In the genomic region with DNA sequence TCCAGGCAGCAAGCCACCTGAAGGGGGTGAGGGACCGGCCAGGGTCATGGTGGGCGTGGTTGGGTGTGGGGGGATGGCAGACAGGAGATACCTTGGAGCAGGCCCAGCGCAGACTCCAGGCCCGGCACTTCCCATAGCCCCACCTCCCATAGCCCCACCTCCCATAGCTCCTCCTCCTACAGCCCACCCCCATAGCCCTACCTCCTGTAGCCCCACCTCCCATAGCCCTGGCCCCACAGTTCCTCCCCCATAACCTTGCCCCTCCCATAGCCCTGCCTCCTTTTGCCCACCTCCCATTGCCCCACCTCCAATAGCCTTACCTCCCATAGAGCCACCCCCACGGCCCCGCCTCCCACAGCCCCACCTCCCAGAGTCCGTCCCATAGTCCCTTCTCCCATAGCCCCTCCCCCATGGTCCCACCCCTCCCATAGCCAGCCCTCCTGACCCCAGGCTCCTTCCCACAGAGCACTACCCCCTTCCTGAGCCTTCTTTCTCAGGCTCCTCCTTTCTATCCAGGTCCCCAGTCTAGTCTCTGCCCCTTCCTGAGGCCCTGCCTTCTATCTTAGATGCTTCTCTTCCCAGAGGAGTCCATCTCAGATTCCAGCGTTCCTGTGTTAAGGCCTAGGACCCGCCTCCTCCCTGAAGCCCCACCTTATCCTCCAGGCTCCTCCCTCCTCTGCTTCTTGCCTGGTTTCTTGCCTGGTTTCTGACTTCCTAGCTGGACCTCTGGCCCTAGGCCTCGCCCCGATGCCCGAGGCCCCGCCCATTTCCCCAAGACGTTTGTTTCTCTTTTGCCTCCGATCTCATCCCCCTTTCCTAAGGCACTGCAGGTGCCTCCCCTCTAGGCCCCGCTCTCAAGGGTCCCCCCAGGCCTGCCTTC, we compare ENCODE assay signal across 7 cellular contexts. TPM values are rescaled to one million over a fixed set of nuclear protein-coding genes. Genes with fewer than 3 reads are reported as not detected.
DNase-seq lines count a peak whose midpoint lies in the region; ATAC-seq and TF ChIP-seq lines count a peak whose summit lies in the region.

No MANE protein-coding gene starts in this region.

- peak; percentile 37 for ATAC-seq in activated naive CD8-positive, alpha-beta T cell treated with anti-CD3 and anti-CD28 coated beads, Interleukin-2, amount 10 ng/mL, durations not matched to agents 7 days and 5 days (ENCODE audit: low read depth)
- ATAC-seq in GM21367 (IDR thresholded peaks at IDR 0.05; ENCODE audit: unreplicated experiment) = no peak

- CTCF ChIA-PET in GM10248 (lab: Yijun Ruan, JAX) = no interaction called here

- no peak overlapping the region for H3K27ac Mint-ChIP-seq in activated naive CD8-positive, alpha-beta T cell treated with anti-CD3 and anti-CD28 coated beads, Interleukin-2, amount 10 ng/mL, durations not matched to agents 7 days and 5 days

- DNase-seq in GM10248 (ENCODE audit: extremely low spot score) (peak; percentile 67), M059J (ENCODE audit: low read depth) (peak; percentile 51), iPS-NIHi11 (ENCODE audit: low spot score) (peak; percentile 96), NCI-H774 (lab: John Stamatoyannopoulos, UW) (no peak), KG1 (lab: John Stamatoyannopoulos, UW) (no peak)
- no peak for DNase-seq in activated naive CD8-positive, alpha-beta T cell treated with anti-CD3 and anti-CD28 coated beads, Interleukin-2, amount 10 ng/mL, durations not matched to agents 7 days and 5 days

- H3K9me3 Mint-ChIP-seq in activated naive CD8-positive, alpha-beta T cell treated with anti-CD3 and anti-CD28 coated beads, Interleukin-2, amount 10 ng/mL, durations not matched to agents 7 days and 5 days = no peaks in the 10 kb centered on the region

- H3K4me1 Mint-ChIP-seq in activated naive CD8-positive, alpha-beta T cell treated with anti-CD3 and anti-CD28 coated beads, Interleukin-2, amount 10 ng/mL, durations not matched to agents 7 days and 5 days = peaks cover 4% of the 10 kb centered on the region

- H3K36me3 Mint-ChIP-seq in activated naive CD8-positive, alpha-beta T cell treated with anti-CD3 and anti-CD28 coated beads, Interleukin-2, amount 10 ng/mL, durations not matched to agents 7 days and 5 days = no peaks in the 10 kb centered on the region

- TF ChIP-seq CTCF in GM10248 (IDR thresholded peaks at IDR 0.05; ENCODE audit: control extremely low read depth, extremely low read depth, low read depth, missing control alignments) = no peak

- no peaks in the 10 kb centered on the region for H3K27me3 Mint-ChIP-seq in activated naive CD8-positive, alpha-beta T cell treated with anti-CD3 and anti-CD28 coated beads, Interleukin-2, amount 10 ng/mL, durations not matched to agents 7 days and 5 days

- H3K4me3 Mint-ChIP-seq in activated naive CD8-positive, alpha-beta T cell treated with anti-CD3 and anti-CD28 coated beads, Interleukin-2, amount 10 ng/mL, durations not matched to agents 7 days and 5 days = peak overlapping the region; percentile 24

- POLR2A ChIA-PET in GM10248 (lab: Yijun Ruan, JAX) = no interaction called here
- POLR2A ChIA-PET in activated naive CD8-positive, alpha-beta T cell treated with anti-CD3 and anti-CD28 coated beads, Interleukin-2, amount 10 ng/mL, durations not matched to agents 7 days and 5 days (lab: Charles Lee) = interaction anchor here (0.6 kb wide), 1 partner anchor 76 kb away, joined by 5 read pairs; no protein-coding TSS in a partner anchor

RNA-seq across cellular contexts. Expression of a gene that starts 46.8 kb away (rescaled TPM):
- total RNA-seq in M059J (2014; rRNA removed; shearing (Covaris generic)) = 3.3 and 3.4 TPM in 2 replicates
- total RNA-seq in activated naive CD8-positive, alpha-beta T cell treated with anti-CD3 and anti-CD28 coated beads, Interleukin-2, amount 10 ng/mL, durations not matched to agents 7 days and 5 days = under 1 TPM; 0.54 to 0.69 TPM

RNA-seq across cellular contexts. Expression of a gene that starts 52.4 kb away (rescaled TPM):
- 13.8 and 14.3 TPM in 2 replicates for total RNA-seq in M059J (2014; rRNA removed; shearing (Covaris generic))
- total RNA-seq in activated naive CD8-positive, alpha-beta T cell treated with anti-CD3 and anti-CD28 coated beads, Interleukin-2, amount 10 ng/mL, durations not matched to agents 7 days and 5 days = 10 to 100 TPM; 17.0 to 17.1 TPM

Comparison
In these comparisons a context has a peak if more than half of its experiments do, and no peak if none do; other contexts are left out.
1. DNase-seq: peak in GM10248 (single experiment), M059J (single experiment) and iPS-NIHi11 (single experiment); none in activated naive CD8-positive, alpha-beta T cell treated with anti-CD3 and anti-CD28 coated beads, Interleukin-2, amount 10 ng/mL, durations not matched to agents 7 days and 5 days (single experiment), NCI-H774 (single experiment) and KG1 (single experiment).